25 cellular contexts compared by ENCODE assay signal in genomic region chr6:23561732-23562131, GRCh38.
"Had no signal": no experiment of that assay in that cellular context is flagged by ENCODE, and none has a peak within 500 bp of the region (broad histone marks: within the 10 kb centered on the region; RNA-seq: fewer than 3 reads in every experiment).

No MANE protein-coding gene starts in this region.

- H3K36me3 ChIP-seq: MG63, Peyer's patch, SJCRH30 had no signal

- H3K27me3 ChIP-seq: MG63, Peyer's patch, SJCRH30 had no signal

- H3K4me3 ChIP-seq: MG63, PC-9, Peyer's patch, SJCRH30 had no signal

- H3K9me3 ChIP-seq: MG63, SJCRH30 had no signal

- DNase-seq: IMR-90, Karpas-422, KG1, MG63, NCI-H1092, NCI-H1105 treated with DMSO at 0.1 percent for 48 hours, NCI-H1417 treated with DMSO at 0.1 percent for 48 hours, NCI-H146, NCI-H1694 treated with DMSO at 0.1 percent for 48 hours, NCI-H1930, NCI-H2081, NCI-H2107, NCI-H2227 treated with DMSO at 0.1 percent for 48 hours, NCI-H524, NCI-H526 treated with DMSO at 0.1 percent for 48 hours, NCI-H748 treated with DMSO at 0.1 percent for 48 hours, OCI-M1, PC-9, Peyer's patch, SHP77 treated with DMSO at 0.1 percent for 48 hours, SJCRH30 had no signal

- ATAC-seq: HepG2, Right ventricle myocardium inferior, SK-N-SH treated with all-trans-retinoic acid at 6 μM for 48 hours had no signal

- H3K27ac ChIP-seq: HL-60, PC-9, Peyer's patch, SJCRH30 had no signal
